ENCODE assay signal across 13 cellular contexts in genomic region chr20:61881416-61881815, GRCh38.
DNase-seq lines count a peak whose midpoint lies in the region; ATAC-seq lines count a peak whose summit lies in the region.
"Had no signal": no experiment of that assay in that cellular context is flagged by ENCODE, and none has a peak within 500 bp of the region (broad histone marks: within the 10 kb centered on the region; RNA-seq: fewer than 3 reads in every experiment).

No MANE protein-coding gene starts in this region.

- peaks cover 0 to 30% (median 8%) of the 10 kb centered on the region in 11 experiments; a peak in 10 of 22 replicates for H4K20me1 ChIP-seq in BLaER1 treated with 17β-estradiol and CSF1 and Interleukin-3, amounts not matched to agents 10 nM and 100 nM

- no peaks in the 10 kb centered on the region for H3K36me3 ChIP-seq in BLaER1 treated with 17β-estradiol and CSF1 and Interleukin-3, amounts not matched to agents 10 nM and 100 nM
- no peaks in the 10 kb centered on the region for H3K36me3 ChIP-seq in MG63

- no peak overlapping the region for H3K9ac ChIP-seq in BLaER1 treated with 17β-estradiol and CSF1 and Interleukin-3, amounts not matched to agents 10 nM and 100 nM

- peaks cover 0 to 43% (median 0%) of the 10 kb centered on the region in 11 experiments; a peak in 6 of 22 replicates for H3K27me3 ChIP-seq in BLaER1 treated with 17β-estradiol and CSF1 and Interleukin-3, amounts not matched to agents 10 nM and 100 nM
- no peaks in the 10 kb centered on the region; the same call in 1 of the 2 replicates for H3K27me3 ChIP-seq in MG63

- DNase-seq in Right ventricle myocardium superior (peak; percentile 15), cardiac septum (ENCODE audit: low spot score) (no peak), MG63 (peak; percentile 24), sciatic nerve (ENCODE audit: low spot score) (no peak), NCI-H128 (lab: John Stamatoyannopoulos, UW; ENCODE audit: unreplicated experiment) (no peak), DMS114 treated with DMSO at 0.1 percent for 48 hours (lab: John Stamatoyannopoulos, UW; ENCODE audit: unreplicated experiment) (no peak)
- DNase-seq: CD4-positive, alpha-beta T cell; DMS79 treated with DMSO at 0.1 percent for 48 hours; GF-D8; GOT3; H7 had no signal

- H3K9me3 ChIP-seq in BLaER1 treated with 17β-estradiol and CSF1 and Interleukin-3, amounts not matched to agents 10 nM and 100 nM (replicated peaks in 1 of 11): no peaks in the 10 kb centered on the region
- H3K9me3 ChIP-seq in MG63: no peaks in the 10 kb centered on the region

- intact Hi-C loops in Right ventricle myocardium superior (cut with DNase I): no loop called here
- intact Hi-C loops in cardiac septum (cut with DNase I): no loop called here
- intact Hi-C loops in sciatic nerve (cut with DNase I): no loop called here

- no peak overlapping the region for H3K4me3 ChIP-seq in BLaER1 treated with 17β-estradiol and CSF1 and Interleukin-3, amounts not matched to agents 10 nM and 100 nM
- no peak overlapping the region for H3K4me3 ChIP-seq in MG63

- ATAC-seq in Right ventricle myocardium superior (ENCODE audit: poor library complexity): no peak
- ATAC-seq in sciatic nerve: peak; percentile 13

- peak overlapping the region in 9 of 11 experiments; percentile 83 to 91 (median 88); a peak in 17 of 22 replicates for H3K4me2 ChIP-seq in BLaER1 treated with 17β-estradiol and CSF1 and Interleukin-3, amounts not matched to agents 10 nM and 100 nM

- peaks cover 39 to 68% (median 63%) of the 10 kb centered on the region in 10 experiments for H3K4me1 ChIP-seq in BLaER1 treated with 17β-estradiol and CSF1 and Interleukin-3, amounts not matched to agents 10 nM and 100 nM

- no peak overlapping the region for H3K27ac ChIP-seq in BLaER1 treated with 17β-estradiol and CSF1 and Interleukin-3, amounts not matched to agents 10 nM and 100 nM
- H3K27ac ChIP-seq: C4-2B had no signal

Comparison
In these comparisons a context has a peak if more than half of its experiments do, and no peak if none do; other contexts are left out.
1. DNase-seq: peak in Right ventricle myocardium superior (single experiment) and MG63 (single experiment); none in cardiac septum (single experiment), sciatic nerve (single experiment), NCI-H128 (single experiment) and DMS114 treated with DMSO at 0.1 percent for 48 hours (single experiment).